In the genomic region with DNA sequence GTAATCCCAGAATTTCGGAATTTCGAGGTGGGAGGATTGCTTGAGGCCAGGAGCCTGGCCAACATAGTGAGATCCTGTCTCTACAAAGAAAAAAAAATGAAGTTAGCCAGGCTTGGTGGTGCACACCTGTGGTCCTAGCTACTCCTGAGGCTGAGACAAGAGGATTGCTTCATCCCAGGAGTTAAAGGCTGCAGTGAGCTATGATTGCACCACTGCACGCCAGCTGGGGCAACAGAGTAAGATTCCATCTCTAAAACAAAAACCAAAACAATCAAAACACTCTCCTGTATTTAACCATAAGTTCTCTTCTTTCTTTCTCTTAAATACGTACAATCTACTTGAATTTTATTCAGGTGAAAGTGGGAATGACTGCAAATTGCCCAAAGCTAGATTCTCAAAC, we compare ENCODE assay signal across 9 cellular contexts.
"Had no signal": no experiment of that assay in that cellular context is flagged by ENCODE, and none has a peak within 500 bp of the region (broad histone marks: within the 10 kb centered on the region; RNA-seq: fewer than 3 reads in every experiment).

No MANE protein-coding gene starts in this region.

- H3K4me1 ChIP-seq: HAP-1 had no signal

- H2AFZ ChIP-seq: GM23248 had no signal

- H3K9me3 Mint-ChIP-seq: HFFc6 had no signal

- H3K4me3 Mint-ChIP-seq: HFFc6 had no signal

- DNase-seq: GM23248, GOT3, H7, HFFc6, IMR-90, KBM-7 had no signal

- H3K4me3 ChIP-seq: GM23248, HAP-1 had no signal

- H3K36me3 ChIP-seq: HAP-1 had no signal

- H3K9me3 ChIP-seq: HAP-1 had no signal

- ATAC-seq: HCT116 had no signal

- H3K27ac Mint-ChIP-seq: HFFc6 had no signal

- H3K9ac ChIP-seq: GM23248 had no signal

- H3K27ac ChIP-seq: GM23248, HL-60 had no signal
